Comparison of ENCODE assay signal across 32 cellular contexts in genomic region chr13:76398426-76398825, GRCh38.
A peak's percentile ranks its signal among the peaks of the same experiment; 100 is the strongest.
DNase-seq lines count a peak whose midpoint lies in the region; ATAC-seq, FAIRE-seq and TF ChIP-seq lines count a peak whose summit lies in the region.
"Had no signal": no experiment of that assay in that cellular context is flagged by ENCODE, and none has a peak within 500 bp of the region (broad histone marks: within the 10 kb centered on the region; RNA-seq: fewer than 3 reads in every experiment).

No MANE protein-coding gene starts in this region.

- intact Hi-C loops in MCF 10A (cut with micrococcal nuclease) (no loop called here), mammary epithelial cell (cut with micrococcal nuclease) (no loop called here)

- H4K20me1 ChIP-seq in mammary epithelial cell (ENCODE audit: insufficient read depth, low read length), result no peaks in the 10 kb centered on the region

- no peak overlapping the region for H3K4me2 ChIP-seq in mammary epithelial cell (ENCODE audit: insufficient read depth, low read depth, low read length)

- H3K9ac ChIP-seq in mammary epithelial cell (ENCODE audit: insufficient read depth, low read length), result no peak overlapping the region

- H3K4me3 ChIP-seq in mammary epithelial cell (replicated peaks in 1 of 3; ENCODE audit: insufficient read depth in 1 of 3, low read depth in 2 of 3, low read length in 3 of 3), result no peak overlapping the region
- H3K4me3 ChIP-seq: body of pancreas, heart left ventricle, right lobe of liver, upper lobe of left lung had no signal

- in situ Hi-C loops in mammary epithelial cell (cut with MboI; ENCODE audit: low sequenced_read_pairs in 2 of 2), result no loop called here

- H3K9me3 Mint-ChIP-seq in MCF 10A (ENCODE audit: unreplicated experiment), result no peaks in the 10 kb centered on the region
- H3K9me3 Mint-ChIP-seq in central memory CD8-positive, alpha-beta T cell, result peaks cover 5% of the 10 kb centered on the region
- H3K9me3 Mint-ChIP-seq: activated CD8-positive, alpha-beta T cell treated with anti-CD3 and anti-CD28 coated beads for 36 hours; activated naive CD4-positive, alpha-beta T cell treated with anti-CD3 and anti-CD28 coated beads for 36 hours had no signal

- H3K36me3 Mint-ChIP-seq in MCF 10A (ENCODE audit: insufficient read depth, unreplicated experiment), result no peaks in the 10 kb centered on the region
- H3K36me3 Mint-ChIP-seq in central memory CD8-positive, alpha-beta T cell (ENCODE audit: insufficient read depth), result no peaks in the 10 kb centered on the region
- H3K36me3 Mint-ChIP-seq: CD14-positive monocyte; naive B cell; stimulated activated memory B cell treated with anti-CD40 and anti-IgM and Interleukin-4, amounts not matched to agents 10 μg/mL and 1 μg/mL and 100 μg/mL, for 72 hours had no signal

- H3K4me1 ChIP-seq in mammary epithelial cell (ENCODE audit: insufficient read depth, low read length), result no peaks in the 10 kb centered on the region
- H3K4me1 ChIP-seq: body of pancreas, heart left ventricle, right lobe of liver, upper lobe of left lung had no signal

- CTCF ChIA-PET in MCF 10A (lab: Yijun Ruan, JAX) (no interaction called here), mammary epithelial cell (lab: Charles Lee; ENCODE audit: low non-redundant PET) (no interaction called here)

- FAIRE-seq in frontal cortex (lab: Jason Lieb, UNC), result no peak
- FAIRE-seq: endothelial cell of umbilical vein, GM18507, HepG2, keratinocyte had no signal

- no peak overlapping the region for H3K27ac Mint-ChIP-seq in MCF 10A (ENCODE audit: low read depth, unreplicated experiment)
- peak overlapping the region; percentile 76 for H3K27ac Mint-ChIP-seq in central memory CD8-positive, alpha-beta T cell (ENCODE audit: low read depth)
- H3K27ac Mint-ChIP-seq: activated CD8-positive, alpha-beta T cell treated with anti-CD3 and anti-CD28 coated beads for 36 hours; activated naive CD4-positive, alpha-beta T cell treated with anti-CD3 and anti-CD28 coated beads for 36 hours; CD14-positive monocyte; naive B cell; stimulated activated memory B cell treated with anti-CD40 and anti-IgM and Interleukin-4, amounts not matched to agents 10 μg/mL and 1 μg/mL and 100 μg/mL, for 72 hours had no signal

- peaks cover 8% of the 10 kb centered on the region for H3K4me1 Mint-ChIP-seq in MCF 10A (ENCODE audit: insufficient read depth, unreplicated experiment)
- H3K4me1 Mint-ChIP-seq in central memory CD8-positive, alpha-beta T cell, result peaks cover 6% of the 10 kb centered on the region
- H3K4me1 Mint-ChIP-seq: CD14-positive monocyte; naive B cell; stimulated activated memory B cell treated with anti-CD40 and anti-IgM and Interleukin-4, amounts not matched to agents 10 μg/mL and 1 μg/mL and 100 μg/mL, for 72 hours had no signal

- ATAC-seq in central memory CD8-positive, alpha-beta T cell (replicated peaks; ENCODE audit: extremely low read depth, poor library complexity, severe bottlenecking), result no peak
- no peak for ATAC-seq in HG03025 (IDR thresholded peaks at IDR 0.05; ENCODE audit: low FRiP score, unreplicated experiment)
- ATAC-seq: activated CD8-positive, alpha-beta T cell treated with anti-CD3 and anti-CD28 coated beads for 36 hours; body of pancreas; heart left ventricle; HepG2; left ventricle myocardium superior; Panc1; right lobe of liver; stimulated activated memory B cell treated with anti-CD40 and anti-IgM and Interleukin-4, amounts not matched to agents 10 μg/mL and 1 μg/mL and 100 μg/mL, for 72 hours had no signal

- no peaks in the 10 kb centered on the region for H3K9me3 ChIP-seq in mammary epithelial cell (replicated peaks; ENCODE audit: insufficient read depth, low read length)
- H3K9me3 ChIP-seq: body of pancreas, heart left ventricle, right lobe of liver, upper lobe of left lung had no signal

- POLR2A ChIA-PET in MCF 10A (lab: Yijun Ruan, JAX), result no interaction called here

- H3K27me3 ChIP-seq in mammary epithelial cell (ENCODE audit: insufficient read depth, low read length), result no peaks in the 10 kb centered on the region
- H3K27me3 ChIP-seq: body of pancreas, heart left ventricle, right lobe of liver, upper lobe of left lung had no signal

- WGBS in mammary epithelial cell (ENCODE audit: low coverage, missing lambda C conversion rate), result 100% methylated on average over 1 of the region's 1 CpG

- dilution Hi-C loops in mammary epithelial cell (cut with HindIII; ENCODE audit: low sequenced_read_pairs), result no loop called here

- no peak overlapping the region for H2AFZ ChIP-seq in mammary epithelial cell (ENCODE audit: low read depth, low read length)

- H3K27ac ChIP-seq in mammary epithelial cell (ENCODE audit: insufficient read depth, low read depth, low read length), result no peak overlapping the region
- H3K27ac ChIP-seq: body of pancreas, heart left ventricle, right lobe of liver, upper lobe of left lung had no signal

- no peaks in the 10 kb centered on the region for H3K36me3 ChIP-seq in mammary epithelial cell (ENCODE audit: insufficient read depth, low read length)
- H3K36me3 ChIP-seq: heart left ventricle, right lobe of liver, upper lobe of left lung had no signal

- peak; percentile 45 for DNase-seq in MCF 10A (ENCODE audit: unreplicated experiment)
- no peak for DNase-seq in mammary epithelial cell
- DNase-seq in central memory CD8-positive, alpha-beta T cell (ENCODE audit: low spot score in 2 of 2), result no peak
- peak; percentile 38 for DNase-seq in iris pigment epithelial cell (ENCODE audit: low read depth)
- no peak for DNase-seq in DMS53 treated with DMSO at 0.1 percent for 48 hours (lab: John Stamatoyannopoulos, UW; ENCODE audit: unreplicated experiment)
- DNase-seq in activated CD8-positive, alpha-beta memory T cell treated with anti-CD3 and anti-CD28 coated beads, Interleukin-2, amount 50 U/mL, for 4 hours, result no peak
- no peak for DNase-seq in frontal cortex (ENCODE audit: low spot score in 2 of 2)
- DNase-seq: 8988T; activated CD8-positive, alpha-beta T cell treated with anti-CD3 and anti-CD28 coated beads for 36 hours; activated naive CD4-positive, alpha-beta T cell treated with anti-CD3 and anti-CD28 coated beads for 36 hours; body of pancreas; GOT3; heart left ventricle; Karpas-422; left ventricle myocardium superior; MV-4-11; naive B cell; NCI-H1436; NCI-H2081 treated with DMSO at 0.1 percent for 48 hours; NCI-H446; NCI-H748 treated with DMSO at 0.1 percent for 48 hours; right lobe of liver; SHP77; upper lobe of left lung had no signal

- no peaks in the 10 kb centered on the region for H3K79me2 ChIP-seq in mammary epithelial cell (ENCODE audit: insufficient read depth, low read length)

- H3K4me3 Mint-ChIP-seq in MCF 10A (ENCODE audit: unreplicated experiment), result no peak overlapping the region
- no peak overlapping the region for H3K4me3 Mint-ChIP-seq in central memory CD8-positive, alpha-beta T cell
- H3K4me3 Mint-ChIP-seq: activated CD8-positive, alpha-beta T cell treated with anti-CD3 and anti-CD28 coated beads for 36 hours; activated naive CD4-positive, alpha-beta T cell treated with anti-CD3 and anti-CD28 coated beads for 36 hours; naive B cell; stimulated activated memory B cell treated with anti-CD40 and anti-IgM and Interleukin-4, amounts not matched to agents 10 μg/mL and 1 μg/mL and 100 μg/mL, for 72 hours had no signal

- TF ChIP-seq CTCF in MCF 10A (IDR thresholded peaks at IDR 0.05; ENCODE audit: unreplicated experiment), result no peak
- TF ChIP-seq CTCF in mammary epithelial cell (conservative IDR thresholded peaks at IDR 0.05 in 1 of 2, IDR thresholded peaks at IDR 0.05 in 1 of 2; ENCODE audit: extremely low read depth in 1 of 2, insufficient read depth in 1 of 2, low read depth in 1 of 2, low read length in 2 of 2), result no peak

- H3K27me3 Mint-ChIP-seq in MCF 10A (ENCODE audit: insufficient read depth, unreplicated experiment), result no peaks in the 10 kb centered on the region
- no peaks in the 10 kb centered on the region for H3K27me3 Mint-ChIP-seq in central memory CD8-positive, alpha-beta T cell
- H3K27me3 Mint-ChIP-seq: activated CD8-positive, alpha-beta T cell treated with anti-CD3 and anti-CD28 coated beads for 36 hours; naive B cell; stimulated activated memory B cell treated with anti-CD40 and anti-IgM and Interleukin-4, amounts not matched to agents 10 μg/mL and 1 μg/mL and 100 μg/mL, for 72 hours had no signal

- BruUV-seq in MCF 10A (replicated peaks; lab: Mats Ljungman, UMichigan), result no TSS peak
- BruUV-seq in mammary epithelial cell (replicated peaks; lab: Mats Ljungman, UMichigan), result no TSS peak

Comparison
In these comparisons a context has a peak if more than half of its experiments do, and no peak if none do; other contexts are left out.
1. DNase-seq: peak in MCF 10A (single experiment) and iris pigment epithelial cell (single experiment); none in mammary epithelial cell (single experiment), central memory CD8-positive, alpha-beta T cell (0 of 2), DMS53 treated with DMSO at 0.1 percent for 48 hours (single experiment), activated CD8-positive, alpha-beta memory T cell treated with anti-CD3 and anti-CD28 coated beads, Interleukin-2, amount 50 U/mL, for 4 hours (single experiment) and frontal cortex (0 of 2).